Comparison of ENCODE assay signal across 8 cellular contexts in genomic region chr15:38253448-38253847, GRCh38. TPM values are rescaled to one million over a fixed set of nuclear protein-coding genes. Genes with fewer than 3 reads are reported as not detected.
DNase-seq lines count a peak whose midpoint lies in the region; ATAC-seq and TF ChIP-seq lines count a peak whose summit lies in the region.

No MANE protein-coding gene starts in this region.

- intact Hi-C loops in mucosa of descending colon (cut with DNase I, micrococcal nuclease) = loop anchor here in 1 of 2 donors (5.0 kb wide), 1 partner anchor 186 kb away; no protein-coding TSS in a partner anchor
- intact Hi-C loops in aorta (cut with DNase I) = loop anchor here (2.0 to 10.0 kb wide), 5 partner anchors 64 to 259 kb away; no protein-coding TSS in a partner anchor

- no peak for DNase-seq in T-helper 1 cell
- DNase-seq in RKO (ENCODE audit: low spot score) = peak; percentile 93
- DNase-seq in dedifferentiated amniotic fluid mesenchymal stem cell (ENCODE audit: extremely low spot score) = peak; percentile 50
- peak in 1 of 3 donors; percentile 27 for DNase-seq in mucosa of descending colon
- no peak for DNase-seq in aorta

- H3K27ac Mint-ChIP-seq in T-helper 1 cell treated with Interleukin-12 subunit alpha and Interleukin-12 subunit beta and Interleukin-4 antibody, amounts not matched to agents 30 μg/mL and 1 μg/mL, for 36 hours = no peak overlapping the region

- no peak for TF ChIP-seq CTCF in mucosa of descending colon (IDR thresholded peaks at IDR 0.05)

- H3K27ac ChIP-seq in aorta (ENCODE audit: low read depth in 1 of 2, low read length in 2 of 2) = peak overlapping the region in 1 of 2 donors; percentile 91

- no peaks in the 10 kb centered on the region for H3K27me3 ChIP-seq in aorta (ENCODE audit: control insufficient read depth in 1 of 2, insufficient read depth in 2 of 2, low read length in 1 of 2)

- peak overlapping the region; percentile 76 for H3K4me3 Mint-ChIP-seq in T-helper 1 cell treated with Interleukin-12 subunit alpha and Interleukin-12 subunit beta and Interleukin-4 antibody, amounts not matched to agents 30 μg/mL and 1 μg/mL, for 36 hours

- no peaks in the 10 kb centered on the region for H3K36me3 ChIP-seq in mucosa of descending colon (ENCODE audit: low read depth)
- H3K36me3 ChIP-seq in aorta (ENCODE audit: control insufficient read depth in 1 of 2, insufficient read depth in 2 of 2, low read length in 1 of 2) = no peaks in the 10 kb centered on the region

- H3K4me1 ChIP-seq in mucosa of descending colon (ENCODE audit: low read depth) (peaks cover 4% of the 10 kb centered on the region), aorta (ENCODE audit: control insufficient read depth in 1 of 2, insufficient read depth in 2 of 2, low read length in 2 of 2) (no peaks in the 10 kb centered on the region)

- H3K4me1 Mint-ChIP-seq in T-helper 1 cell treated with Interleukin-12 subunit alpha and Interleukin-12 subunit beta and Interleukin-4 antibody, amounts not matched to agents 30 μg/mL and 1 μg/mL, for 36 hours (ENCODE audit: low read depth) = peaks cover 24% of the 10 kb centered on the region

- ATAC-seq in mucosa of descending colon = no peak
- ATAC-seq in aorta (ENCODE audit: low FRiP score) = no peak
- ATAC-seq in GM21515 (IDR thresholded peaks at IDR 0.05; ENCODE audit: unreplicated experiment) = no peak
- ATAC-seq in GM18867 (IDR thresholded peaks at IDR 0.05; ENCODE audit: unreplicated experiment) = no peak

- no peaks in the 10 kb centered on the region for H3K9me3 Mint-ChIP-seq in T-helper 1 cell treated with Interleukin-12 subunit alpha and Interleukin-12 subunit beta and Interleukin-4 antibody, amounts not matched to agents 30 μg/mL and 1 μg/mL, for 36 hours

- WGBS in aorta, 2 donors = 0 to 1% methylated on average over 5 of the region's 5 CpGs

- H3K9me3 ChIP-seq in mucosa of descending colon (no peaks in the 10 kb centered on the region), aorta (ENCODE audit: control insufficient read depth, low read length) (no peaks in the 10 kb centered on the region)

- H3K27me3 Mint-ChIP-seq in T-helper 1 cell treated with Interleukin-12 subunit alpha and Interleukin-12 subunit beta and Interleukin-4 antibody, amounts not matched to agents 30 μg/mL and 1 μg/mL, for 36 hours (ENCODE audit: low read depth) = peaks cover 68% of the 10 kb centered on the region

- H3K4me3 ChIP-seq in mucosa of descending colon (peak overlapping the region; percentile 81), aorta (ENCODE audit: low read length in 2 of 2) (peak overlapping the region; percentile 62 to 95)

- H3K36me3 Mint-ChIP-seq in T-helper 1 cell treated with Interleukin-12 subunit alpha and Interleukin-12 subunit beta and Interleukin-4 antibody, amounts not matched to agents 30 μg/mL and 1 μg/mL, for 36 hours (ENCODE audit: low read depth) = no peaks in the 10 kb centered on the region

RNA-seq across cellular contexts. Expression of gene SPRED1, which starts 0.8 kb away (rescaled TPM):
- total RNA-seq in mucosa of descending colon (10 to 100 TPM; 19.6 to 25.5 (median 23.1) TPM), aorta (10 to 100 TPM; 39.4 to 54.6 TPM)
- 10 to 100 TPM; 10.3 to 10.8 TPM for polyA plus RNA-seq in aorta

Comparison
In these comparisons a context has a peak if more than half of its experiments do, and no peak if none do; other contexts are left out.
1. DNase-seq: peak in RKO (single experiment) and dedifferentiated amniotic fluid mesenchymal stem cell (single experiment); none in T-helper 1 cell (0 of 5) and aorta (0 of 2).